In the genomic region with DNA sequence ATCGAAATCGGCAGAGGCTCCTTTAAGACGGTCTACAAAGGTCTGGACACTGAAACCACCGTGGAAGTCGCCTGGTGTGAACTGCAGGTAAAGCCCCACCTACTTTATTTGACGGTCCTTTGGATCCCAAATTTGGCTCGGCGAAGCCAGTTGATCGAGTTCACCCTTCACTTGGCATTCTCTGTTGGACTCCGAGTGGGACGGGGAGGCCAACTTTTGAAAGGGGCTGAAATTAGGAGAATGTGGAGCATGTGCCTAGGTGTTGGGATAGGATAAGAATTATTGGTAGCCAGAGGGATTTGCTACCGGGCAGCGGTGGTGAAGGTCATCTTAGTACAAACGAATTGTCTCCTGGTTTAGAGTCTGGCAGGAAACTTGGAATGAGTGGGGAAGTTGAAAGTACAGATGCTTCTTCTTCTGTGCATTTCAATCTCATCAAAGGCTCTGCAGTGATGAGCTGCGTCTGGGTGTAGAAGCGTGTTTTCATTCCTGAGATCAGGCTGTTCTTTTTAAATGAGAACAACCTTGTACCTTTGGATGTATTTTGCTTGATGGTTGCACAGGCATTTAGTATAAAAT, we compare ENCODE assay signal across 8 cellular contexts. TPM values are rescaled to one million over a fixed set of nuclear protein-coding genes. Genes with fewer than 3 reads are reported as not detected.
DNase-seq lines count a peak whose midpoint lies in the region; ATAC-seq and TF ChIP-seq lines count a peak whose summit lies in the region.

No MANE protein-coding gene starts in this region.

- no peak for TF ChIP-seq POLR2A in erythroblast (IDR thresholded peaks at IDR 0.05; ENCODE audit: low read length)

- peak overlapping the region; percentile 90 for H3K27ac Mint-ChIP-seq in activated naive CD4-positive, alpha-beta T cell treated with anti-CD3 and anti-CD28 coated beads, Interleukin-2, amount 50 U/mL, for 24 hours

- peaks cover 10% of the 10 kb centered on the region for H3K36me3 Mint-ChIP-seq in activated naive CD4-positive, alpha-beta T cell treated with anti-CD3 and anti-CD28 coated beads, Interleukin-2, amount 50 U/mL, for 24 hours

- H3K9me3 ChIP-seq in SK-N-MC (ENCODE audit: low read depth, low read length) (no peaks in the 10 kb centered on the region), neural cell (ENCODE audit: low read length) (no peaks in the 10 kb centered on the region)

- H3K4me1 Mint-ChIP-seq in activated naive CD4-positive, alpha-beta T cell treated with anti-CD3 and anti-CD28 coated beads, Interleukin-2, amount 50 U/mL, for 24 hours, result peaks cover 30% of the 10 kb centered on the region

- no peaks in the 10 kb centered on the region for H3K9me3 Mint-ChIP-seq in activated naive CD4-positive, alpha-beta T cell treated with anti-CD3 and anti-CD28 coated beads, Interleukin-2, amount 50 U/mL, for 24 hours

- ATAC-seq in activated CD4-positive, CD25-positive, alpha-beta regulatory T cell treated with anti-CD3 and anti-CD28 coated beads, Interleukin-2, amount 50 U/mL, for 24 hours, result no peak

- H3F3A ChIP-seq in neural cell (ENCODE audit: insufficient read depth, low read length, poor library complexity, severe bottlenecking), result peaks cover 6% of the 10 kb centered on the region

- H3K27ac ChIP-seq in SK-N-MC, result no peak overlapping the region
- H3K27ac ChIP-seq in neural cell (ENCODE audit: low read length), result no peak overlapping the region

- peak overlapping the region; percentile 97 for H3K4me3 Mint-ChIP-seq in activated naive CD4-positive, alpha-beta T cell treated with anti-CD3 and anti-CD28 coated beads, Interleukin-2, amount 50 U/mL, for 24 hours

- TF ChIP-seq EP300 in neural cell (conservative IDR thresholded peaks at IDR 0.05; ENCODE audit: poor library complexity, severe bottlenecking), result no peak

- H3K27me3 ChIP-seq in neural cell (ENCODE audit: insufficient read depth, low read depth, low read length), result no peaks in the 10 kb centered on the region

- no peaks in the 10 kb centered on the region for H3K36me3 ChIP-seq in SK-N-MC (ENCODE audit: insufficient read depth, low read length)
- no peaks in the 10 kb centered on the region for H3K36me3 ChIP-seq in neural cell (ENCODE audit: insufficient read depth, low read length)

- H3K9ac ChIP-seq in SK-N-MC (ENCODE audit: insufficient read length) (peak overlapping the region; percentile 81), neural cell (ENCODE audit: low read length) (peak overlapping the region; percentile 92)

- no peaks in the 10 kb centered on the region for H3K9me2 ChIP-seq in neural cell (ENCODE audit: insufficient read depth, low read length)

- TF ChIP-seq RAD21 in neural cell (conservative IDR thresholded peaks at IDR 0.05), result no peak

- H3K4me3 ChIP-seq in SK-N-MC, result peak overlapping the region; percentile 80
- peak overlapping the region; percentile 95 for H3K4me3 ChIP-seq in neural cell (ENCODE audit: low read length)

- peaks cover 33% of the 10 kb centered on the region for H4K20me1 ChIP-seq in neural cell (ENCODE audit: insufficient read depth)

- H3K27me3 Mint-ChIP-seq in activated naive CD4-positive, alpha-beta T cell treated with anti-CD3 and anti-CD28 coated beads, Interleukin-2, amount 50 U/mL, for 24 hours, result no peaks in the 10 kb centered on the region

- peaks cover 64% of the 10 kb centered on the region for H3K79me2 ChIP-seq in neural cell (replicated peaks; ENCODE audit: insufficient read depth, low read length)

- no peak overlapping the region for H2AFZ ChIP-seq in neural cell (ENCODE audit: low read depth, low read length)

- peak overlapping the region; percentile 90 for H3K4me2 ChIP-seq in neural cell (ENCODE audit: low read length)

- TF ChIP-seq CTCF in neural cell (IDR thresholded peaks at IDR 0.05; ENCODE audit: poor library complexity, severe bottlenecking), result no peak

- DNase-seq in activated naive CD4-positive, alpha-beta T cell treated with anti-CD3 and anti-CD28 coated beads, Interleukin-2, amount 50 U/mL, for 16 hours, result no peak
- no peak for DNase-seq in SK-N-MC (ENCODE audit: low read depth, low spot score)
- peak; percentile 45 to 71 for DNase-seq in erythroblast (lab: John Stamatoyannopoulos, UW)
- DNase-seq in NCI-H524 treated with DMSO at 0.1 percent for 48 hours (lab: John Stamatoyannopoulos, UW), result no peak
- no peak for DNase-seq in cerebellum (ENCODE audit: low spot score)

TF ChIP-seq in neural cell, 6 proteins besides CTCF, POLR2A, EP300 and RAD21:
- TF ChIP-seq MXI1 (conservative IDR thresholded peaks at IDR 0.05; ENCODE audit: poor library complexity, severe bottlenecking) (peak; percentile 13), TAF1 (IDR thresholded peaks at IDR 0.05; ENCODE audit: low read depth) (no peak), SMC3 (conservative IDR thresholded peaks at IDR 0.05; ENCODE audit: poor library complexity) (no peak)

RNA-seq across cellular contexts. Expression of a gene that starts 1.9 kb away (rescaled TPM):
- polyA plus RNA-seq in neural cell, result 25.9 and 35.5 TPM in 2 replicates
- polyA minus RNA-seq in neural cell, result 87.9 and 105 TPM in 2 replicates
- 173 TPM for total RNA-seq in cerebellum

Comparison
In these comparisons a context has a peak if more than half of its experiments do, and no peak if none do; other contexts are left out.
1. DNase-seq: peak in erythroblast (2 of 2); none in activated naive CD4-positive, alpha-beta T cell treated with anti-CD3 and anti-CD28 coated beads, Interleukin-2, amount 50 U/mL, for 16 hours (single experiment), SK-N-MC (single experiment), NCI-H524 treated with DMSO at 0.1 percent for 48 hours (single experiment) and cerebellum (single experiment).